In genomic region chr20:38890497-38890818, GRCh38 we compare ENCODE assay signal across 16 cellular contexts. TPM values are rescaled to one million over a fixed set of nuclear protein-coding genes. Genes with fewer than 3 reads are reported as not detected.
DNase-seq lines count a peak whose midpoint lies in the region; ATAC-seq and TF ChIP-seq lines count a peak whose summit lies in the region.
"Had no signal": no experiment of that assay in that cellular context is flagged by ENCODE, and none has a peak within 500 bp of the region (broad histone marks: within the 10 kb centered on the region; RNA-seq: fewer than 3 reads in every experiment).

No MANE protein-coding gene starts in this region.

- H3K27ac Mint-ChIP-seq in CD4-positive, alpha-beta T cell: peak overlapping the region; percentile 64
- H3K27ac Mint-ChIP-seq in activated CD4-positive, alpha-beta memory T cell treated with anti-CD3 and anti-CD28 coated beads for 36 hours: peak overlapping the region; percentile 93

- no peaks in the 10 kb centered on the region for H3K9me3 ChIP-seq in CD4-positive, alpha-beta T cell (ENCODE audit: control insufficient read depth, low read length)
- no peaks in the 10 kb centered on the region for H3K9me3 ChIP-seq in lower lobe of right lung
- H3K9me3 ChIP-seq: psoas muscle had no signal

- H3K27me3 ChIP-seq in CD4-positive, alpha-beta T cell (ENCODE audit: control insufficient read depth, insufficient read depth, low read length): no peaks in the 10 kb centered on the region
- no peaks in the 10 kb centered on the region for H3K27me3 ChIP-seq in lower lobe of right lung (ENCODE audit: low read depth)

- CTCF ChIA-PET in CD4-positive, alpha-beta T cell (lab: Charles Lee): no interaction called here
- CTCF ChIA-PET in activated CD4-positive, alpha-beta memory T cell treated with anti-CD3 and anti-CD28 coated beads for 36 hours (lab: Charles Lee): interaction anchor here (0.6 to 5.3 kb wide), 5 partner anchors 84 to 164 kb away, joined by 3 to 67 read pairs (median 4); partner anchors contain the start of genes ACTR5 and PPP1R16B

- TF ChIP-seq CTCF in CD4-positive, alpha-beta T cell (IDR thresholded peaks at IDR 0.05): no peak
- TF ChIP-seq CTCF in GM13977 (IDR thresholded peaks at IDR 0.05; ENCODE audit: extremely low read depth, insufficient read depth, missing control alignments) (no peak), epithelial cell of esophagus (IDR thresholded peaks at IDR 0.05; ENCODE audit: insufficient read depth, low read depth, low read length, missing control alignments) (no peak), lower lobe of right lung (IDR thresholded peaks at IDR 0.05) (no peak)

- DNase-seq in CD4-positive, alpha-beta T cell: no peak
- DNase-seq in GM13977 (ENCODE audit: low spot score): peak; percentile 39
- DNase-seq in activated CD4-positive, alpha-beta memory T cell treated with anti-CD3 and anti-CD28 coated beads for 36 hours: peak; percentile 52
- DNase-seq in epithelial cell of esophagus (ENCODE audit: low read depth): peak; percentile 54
- DNase-seq in LoVo (ENCODE audit: low spot score): no peak
- DNase-seq in NCI-H1436 (lab: John Stamatoyannopoulos, UW): no peak
- no peak for DNase-seq in lower lobe of right lung
- DNase-seq: activated CD4-positive, alpha-beta T cell treated with anti-CD3 and anti-CD28 coated beads for 4 hours; activated naive CD4-positive, alpha-beta T cell; cerebellar nuclear complex; erythroblast; left colon; NCI-H1092; NCI-H226; psoas muscle had no signal

- peaks cover 9% of the 10 kb centered on the region for H3K4me1 ChIP-seq in lower lobe of right lung
- H3K4me1 ChIP-seq: psoas muscle had no signal

- no peak for ATAC-seq in CD4-positive, alpha-beta T cell (ENCODE audit: poor library complexity)
- ATAC-seq in HG02763 (IDR thresholded peaks at IDR 0.05; ENCODE audit: unreplicated experiment) (no peak), lower lobe of right lung (no peak)
- ATAC-seq: left colon, psoas muscle had no signal

- H3K4me1 Mint-ChIP-seq in CD4-positive, alpha-beta T cell (ENCODE audit: low read depth): peaks cover 44% of the 10 kb centered on the region
- H3K4me1 Mint-ChIP-seq in activated CD4-positive, alpha-beta memory T cell treated with anti-CD3 and anti-CD28 coated beads for 36 hours (ENCODE audit: low read depth): peaks cover 58% of the 10 kb centered on the region

- H3K4me3 ChIP-seq in epithelial cell of esophagus (ENCODE audit: low read length) (no peak overlapping the region), lower lobe of right lung (no peak overlapping the region)
- H3K4me3 ChIP-seq: psoas muscle had no signal

- in situ Hi-C loops in GM13977 (cut with MboI; ENCODE audit: low pct_unique_long_range_greater_than_20kb, low sequenced_read_pairs, unreplicated experiment): no loop called here

- peaks cover 17% of the 10 kb centered on the region for H3K36me3 Mint-ChIP-seq in CD4-positive, alpha-beta T cell (ENCODE audit: low read depth)
- H3K36me3 Mint-ChIP-seq in activated CD4-positive, alpha-beta memory T cell treated with anti-CD3 and anti-CD28 coated beads for 36 hours: peaks cover 17% of the 10 kb centered on the region

- H3K9me3 Mint-ChIP-seq in CD4-positive, alpha-beta T cell: no peaks in the 10 kb centered on the region
- H3K9me3 Mint-ChIP-seq in activated CD4-positive, alpha-beta memory T cell treated with anti-CD3 and anti-CD28 coated beads for 36 hours: no peaks in the 10 kb centered on the region

- intact Hi-C loops in CD4-positive, alpha-beta T cell (cut with DNase I, micrococcal nuclease): loop anchor here (5.0 to 10.0 kb wide), 4 partner anchors 48 to 228 kb away; no protein-coding TSS in a partner anchor
- intact Hi-C loops in activated CD4-positive, alpha-beta memory T cell treated with anti-CD3 and anti-CD28 coated beads for 36 hours (cut with micrococcal nuclease): loop anchor here (1.0 kb wide), 2 partner anchors 17 to 48 kb away; no protein-coding TSS in a partner anchor
- intact Hi-C loops in lower lobe of right lung (cut with DNase I): no loop called here

- POLR2A ChIA-PET in CD4-positive, alpha-beta T cell (lab: Charles Lee): no interaction called here
- POLR2A ChIA-PET in activated CD4-positive, alpha-beta memory T cell treated with anti-CD3 and anti-CD28 coated beads for 36 hours (lab: Charles Lee): interaction anchor here (0.8 to 3.6 kb wide), 5 partner anchors 8 to 107 kb away, joined by 3 to 28 read pairs (median 3); partner anchors contain the start of gene PPP1R16B

- H3K4me3 Mint-ChIP-seq in CD4-positive, alpha-beta T cell: no peak overlapping the region
- no peak overlapping the region for H3K4me3 Mint-ChIP-seq in activated CD4-positive, alpha-beta memory T cell treated with anti-CD3 and anti-CD28 coated beads for 36 hours

- no peak overlapping the region for H3K27ac ChIP-seq in CD4-positive, alpha-beta T cell (ENCODE audit: low read depth, low read length)
- H3K27ac ChIP-seq in lower lobe of right lung: no peak overlapping the region
- H3K27ac ChIP-seq: psoas muscle had no signal

- no peaks in the 10 kb centered on the region for H3K27me3 Mint-ChIP-seq in CD4-positive, alpha-beta T cell
- no peaks in the 10 kb centered on the region for H3K27me3 Mint-ChIP-seq in activated CD4-positive, alpha-beta memory T cell treated with anti-CD3 and anti-CD28 coated beads for 36 hours

- no peaks in the 10 kb centered on the region for H3K36me3 ChIP-seq in lower lobe of right lung

RNA-seq across cellular contexts. Expression of gene FAM83D, which starts 35.8 kb away (rescaled TPM):
- total RNA-seq in CD4-positive, alpha-beta T cell: 1 to 10 TPM; 1.8 to 1.9 TPM
- 10 to 100 TPM; 11.1 to 11.2 TPM for total RNA-seq in activated CD4-positive, alpha-beta memory T cell treated with anti-CD3 and anti-CD28 coated beads for 36 hours
- 0.71 TPM for total RNA-seq in lower lobe of right lung

Comparison
In these comparisons a context has a peak if more than half of its experiments do, and no peak if none do; other contexts are left out.
1. DNase-seq: peak in GM13977 (single experiment), activated CD4-positive, alpha-beta memory T cell treated with anti-CD3 and anti-CD28 coated beads for 36 hours (single experiment) and epithelial cell of esophagus (single experiment); none in CD4-positive, alpha-beta T cell (0 of 10), LoVo (single experiment), NCI-H1436 (single experiment) and lower lobe of right lung (single experiment).